In the genomic region with DNA sequence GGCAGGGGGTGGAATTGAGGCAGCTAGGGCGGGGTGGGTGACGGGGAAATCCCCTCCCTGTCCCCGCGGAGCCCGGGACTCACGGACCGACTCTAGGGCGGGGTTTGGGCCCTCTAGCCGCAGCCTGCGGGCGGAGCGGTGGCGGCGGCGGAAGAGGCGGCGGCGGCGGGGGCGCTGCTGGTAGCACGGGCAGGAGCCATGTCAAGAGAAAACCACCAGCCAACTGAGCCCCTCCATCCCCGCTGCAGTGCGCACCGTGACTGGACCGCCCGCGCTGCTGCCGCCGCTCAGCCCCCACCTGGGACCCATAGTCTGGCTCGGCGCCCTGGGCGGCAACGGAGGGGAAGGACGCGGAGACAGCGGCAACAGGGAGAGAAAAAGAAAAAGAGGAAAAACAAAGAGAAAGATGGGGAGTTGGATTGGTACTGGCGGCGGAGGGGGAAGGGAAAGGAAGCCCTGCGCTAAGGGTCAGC, we compare ENCODE assay signal across 1 cellular context.
TF ChIP-seq lines count a peak whose summit lies in the region.

No MANE protein-coding gene starts in this region.

TF ChIP-seq in HepG2, 621 proteins besides CTCF, POLR2A, EP300 and RAD21 (continued from another document and continues in another):
- TF ChIP-seq REPIN1 (CRISPR knock-in tag; IDR thresholded peaks at IDR 0.05; ENCODE audit: borderline replicate concordance, low read depth) (no peak), ZNF883 (CRISPR knock-in tag; IDR thresholded peaks at IDR 0.05; ENCODE audit: not compliant biosample characterization) (no peak), ZNF839 (CRISPR knock-in tag; IDR thresholded peaks at IDR 0.05; ENCODE audit: borderline replicate concordance) (no peak), ZC3H13 (CRISPR knock-in tag; IDR thresholded peaks at IDR 0.05) (peak; percentile 90), TMF1 (CRISPR knock-in tag; IDR thresholded peaks at IDR 0.05; ENCODE audit: low read depth) (peak; percentile 23; the same call in 1 of the 2 replicates), ZNF879 (CRISPR knock-in tag; IDR thresholded peaks at IDR 0.05) (no peak), SRSF4 (IDR thresholded peaks at IDR 0.05; ENCODE audit: low read depth, low read length, poor library complexity, severe bottlenecking) (no peak), BHLHE40 (IDR thresholded peaks at IDR 0.05; ENCODE audit: low read length) (no peak), GLI4 (CRISPR knock-in tag; IDR thresholded peaks at IDR 0.05; ENCODE audit: borderline replicate concordance) (no peak), CBX1 (IDR thresholded peaks at IDR 0.05; ENCODE audit: low read depth) (no peak), PCBP1 (IDR thresholded peaks at IDR 0.05; ENCODE audit: borderline replicate concordance, low read depth, low read length) (0 out of 2 replicates have a peak, but pooled peaks have one; percentile 7), TP53 (CRISPR knock-in tag; conservative IDR thresholded peaks at IDR 0.05) (no peak), TCF7 (IDR thresholded peaks at IDR 0.05; ENCODE audit: low read depth) (no peak), TARDBP (CRISPR knock-in tag; IDR thresholded peaks at IDR 0.05) (no peak), ZNF577 (CRISPR knock-in tag; IDR thresholded peaks at IDR 0.05; ENCODE audit: borderline replicate concordance, low read depth) (no peak), GATA4 (IDR thresholded peaks at IDR 0.05; ENCODE audit: borderline replicate concordance, low read depth) (no peak), ZNF569 (CRISPR knock-in tag; IDR thresholded peaks at IDR 0.05; ENCODE audit: borderline replicate concordance) (no peak), KAT8 (CRISPR knock-in tag; IDR thresholded peaks at IDR 0.05) (no peak), FOXC1 (CRISPR knock-in tag; IDR thresholded peaks at IDR 0.05; ENCODE audit: borderline replicate concordance) (no peak), ZNF644 (CRISPR knock-in tag; IDR thresholded peaks at IDR 0.05; ENCODE audit: low read depth) (no peak), RBM22 (optimal IDR thresholded peaks at IDR 0.05; ENCODE audit: low read length) (peak; percentile 81), FOXK1 (CRISPR knock-in tag; IDR thresholded peaks at IDR 0.05; ENCODE audit: borderline replicate concordance, low read depth) (no peak), ZSCAN30 (CRISPR knock-in tag; IDR thresholded peaks at IDR 0.05) (no peak), ZBTB21 (CRISPR knock-in tag; IDR thresholded peaks at IDR 0.05) (no peak), HOXA5 (CRISPR knock-in tag; IDR thresholded peaks at IDR 0.05) (no peak), ZNF17 (CRISPR knock-in tag; IDR thresholded peaks at IDR 0.05) (no peak), SCMH1 (CRISPR knock-in tag; IDR thresholded peaks at IDR 0.05; ENCODE audit: borderline replicate concordance) (no peak), ZSCAN9 (CRISPR knock-in tag; IDR thresholded peaks at IDR 0.05; ENCODE audit: borderline replicate concordance) (no peak)
- TF ChIP-seq, protein P1, sequence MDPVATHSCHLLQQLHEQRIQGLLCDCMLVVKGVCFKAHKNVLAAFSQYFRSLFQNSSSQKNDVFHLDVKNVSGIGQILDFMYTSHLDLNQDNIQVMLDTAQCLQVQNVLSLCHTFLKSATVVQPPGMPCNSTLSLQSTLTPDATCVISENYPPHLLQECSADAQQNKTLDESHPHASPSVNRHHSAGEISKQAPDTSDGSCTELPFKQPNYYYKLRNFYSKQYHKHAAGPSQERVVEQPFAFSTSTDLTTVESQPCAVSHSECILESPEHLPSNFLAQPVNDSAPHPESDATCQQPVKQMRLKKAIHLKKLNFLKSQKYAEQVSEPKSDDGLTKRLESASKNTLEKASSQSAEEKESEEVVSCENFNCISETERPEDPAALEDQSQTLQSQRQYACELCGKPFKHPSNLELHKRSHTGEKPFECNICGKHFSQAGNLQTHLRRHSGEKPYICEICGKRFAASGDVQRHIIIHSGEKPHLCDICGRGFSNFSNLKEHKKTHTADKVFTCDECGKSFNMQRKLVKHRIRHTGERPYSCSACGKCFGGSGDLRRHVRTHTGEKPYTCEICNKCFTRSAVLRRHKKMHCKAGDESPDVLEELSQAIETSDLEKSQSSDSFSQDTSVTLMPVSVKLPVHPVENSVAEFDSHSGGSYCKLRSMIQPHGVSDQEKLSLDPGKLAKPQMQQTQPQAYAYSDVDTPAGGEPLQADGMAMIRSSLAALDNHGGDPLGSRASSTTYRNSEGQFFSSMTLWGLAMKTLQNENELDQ (CRISPR knock-in tag; IDR thresholded peaks at IDR 0.05; ENCODE audit: borderline replicate concordance): no peak
- TF ChIP-seq, protein P2, sequence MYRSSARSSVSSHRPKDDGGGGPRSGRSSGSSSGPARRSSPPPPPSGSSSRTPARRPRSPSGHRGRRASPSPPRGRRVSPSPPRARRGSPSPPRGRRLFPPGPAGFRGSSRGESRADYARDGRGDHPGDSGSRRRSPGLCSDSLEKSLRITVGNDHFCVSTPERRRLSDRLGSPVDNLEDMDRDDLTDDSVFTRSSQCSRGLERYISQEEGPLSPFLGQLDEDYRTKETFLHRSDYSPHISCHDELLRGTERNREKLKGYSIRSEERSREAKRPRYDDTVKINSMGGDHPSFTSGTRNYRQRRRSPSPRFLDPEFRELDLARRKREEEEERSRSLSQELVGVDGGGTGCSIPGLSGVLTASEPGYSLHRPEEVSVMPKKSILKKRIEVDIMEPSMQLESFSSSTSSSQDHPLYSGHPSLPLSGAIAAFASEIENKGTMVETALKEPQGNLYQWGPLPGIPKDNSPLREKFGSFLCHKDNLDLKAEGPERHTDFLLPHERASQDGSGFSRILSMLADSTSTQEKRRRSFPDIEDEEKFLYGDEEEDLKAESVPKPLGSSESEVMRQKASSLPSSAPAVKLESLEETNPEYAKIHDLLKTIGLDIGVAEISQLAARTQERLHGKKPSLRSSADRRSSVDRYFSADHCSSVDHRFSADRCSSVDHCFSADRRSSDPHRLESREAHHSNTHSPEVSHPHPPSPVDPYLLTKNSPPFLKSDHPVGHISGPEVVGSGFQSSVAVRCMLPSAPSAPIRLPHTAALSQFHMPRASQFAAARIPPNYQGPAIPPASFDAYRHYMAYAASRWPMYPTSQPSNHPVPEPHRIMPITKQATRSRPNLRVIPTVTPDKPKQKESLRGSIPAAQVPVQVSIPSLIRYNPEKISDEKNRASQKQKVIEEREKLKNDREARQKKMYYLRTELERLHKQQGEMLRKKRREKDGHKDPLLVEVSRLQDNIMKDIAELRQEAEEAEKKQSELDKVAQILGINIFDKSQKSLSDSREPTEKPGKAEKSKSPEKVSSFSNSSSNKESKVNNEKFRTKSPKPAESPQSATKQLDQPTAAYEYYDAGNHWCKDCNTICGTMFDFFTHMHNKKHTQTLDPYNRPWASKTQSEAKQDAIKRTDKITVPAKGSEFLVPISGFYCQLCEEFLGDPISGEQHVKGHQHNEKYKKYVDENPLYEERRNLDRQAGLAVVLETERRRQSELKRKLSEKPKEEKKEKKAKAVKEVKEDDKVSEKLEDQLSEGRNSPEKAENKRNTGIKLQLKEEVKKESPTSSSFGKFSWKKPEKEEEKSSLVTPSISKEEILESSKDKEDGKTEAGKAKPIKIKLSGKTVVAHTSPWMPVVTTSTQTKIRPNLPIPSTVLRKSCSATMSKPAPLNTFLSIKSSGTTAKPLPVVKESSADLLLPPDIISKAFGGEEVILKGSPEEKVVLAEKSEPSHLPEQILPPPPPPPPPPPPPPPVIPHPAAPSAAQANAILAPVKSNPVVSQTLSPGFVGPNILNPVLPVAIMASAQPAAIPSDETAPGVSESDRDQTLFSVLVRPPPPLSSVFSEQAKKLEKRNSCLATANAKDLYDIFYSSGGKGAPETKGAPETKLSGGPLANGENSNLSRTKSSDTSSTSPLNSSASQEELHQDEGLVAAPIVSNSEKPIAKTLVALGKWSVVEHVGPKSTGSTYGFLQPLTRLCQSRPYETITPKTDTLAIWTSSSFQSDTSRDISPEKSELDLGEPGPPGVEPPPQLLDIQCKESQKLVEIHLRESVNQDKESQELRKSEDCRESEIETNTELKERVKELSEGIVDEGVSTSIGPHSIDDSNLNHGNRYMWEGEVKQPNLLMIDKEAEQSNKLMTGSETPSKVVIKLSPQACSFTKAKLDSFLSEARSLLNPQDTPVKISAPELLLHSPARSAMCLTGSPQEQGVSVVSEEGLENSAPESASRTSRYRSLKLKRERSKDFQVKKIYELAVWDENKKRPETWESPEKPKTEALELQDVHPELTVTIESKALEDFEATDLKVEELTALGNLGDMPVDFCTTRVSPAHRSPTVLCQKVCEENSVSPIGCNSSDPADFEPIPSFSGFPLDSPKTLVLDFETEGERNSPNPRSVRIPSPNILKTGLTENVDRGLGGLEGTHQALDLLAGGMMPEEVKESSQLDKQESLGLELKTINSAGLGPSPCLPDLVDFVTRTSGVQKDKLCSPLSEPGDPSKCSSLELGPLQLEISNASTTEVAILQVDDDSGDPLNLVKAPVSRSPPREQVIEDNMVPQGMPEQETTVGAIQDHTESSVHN (CRISPR knock-in tag; IDR thresholded peaks at IDR 0.05): no peak
- TF ChIP-seq, protein P3, sequence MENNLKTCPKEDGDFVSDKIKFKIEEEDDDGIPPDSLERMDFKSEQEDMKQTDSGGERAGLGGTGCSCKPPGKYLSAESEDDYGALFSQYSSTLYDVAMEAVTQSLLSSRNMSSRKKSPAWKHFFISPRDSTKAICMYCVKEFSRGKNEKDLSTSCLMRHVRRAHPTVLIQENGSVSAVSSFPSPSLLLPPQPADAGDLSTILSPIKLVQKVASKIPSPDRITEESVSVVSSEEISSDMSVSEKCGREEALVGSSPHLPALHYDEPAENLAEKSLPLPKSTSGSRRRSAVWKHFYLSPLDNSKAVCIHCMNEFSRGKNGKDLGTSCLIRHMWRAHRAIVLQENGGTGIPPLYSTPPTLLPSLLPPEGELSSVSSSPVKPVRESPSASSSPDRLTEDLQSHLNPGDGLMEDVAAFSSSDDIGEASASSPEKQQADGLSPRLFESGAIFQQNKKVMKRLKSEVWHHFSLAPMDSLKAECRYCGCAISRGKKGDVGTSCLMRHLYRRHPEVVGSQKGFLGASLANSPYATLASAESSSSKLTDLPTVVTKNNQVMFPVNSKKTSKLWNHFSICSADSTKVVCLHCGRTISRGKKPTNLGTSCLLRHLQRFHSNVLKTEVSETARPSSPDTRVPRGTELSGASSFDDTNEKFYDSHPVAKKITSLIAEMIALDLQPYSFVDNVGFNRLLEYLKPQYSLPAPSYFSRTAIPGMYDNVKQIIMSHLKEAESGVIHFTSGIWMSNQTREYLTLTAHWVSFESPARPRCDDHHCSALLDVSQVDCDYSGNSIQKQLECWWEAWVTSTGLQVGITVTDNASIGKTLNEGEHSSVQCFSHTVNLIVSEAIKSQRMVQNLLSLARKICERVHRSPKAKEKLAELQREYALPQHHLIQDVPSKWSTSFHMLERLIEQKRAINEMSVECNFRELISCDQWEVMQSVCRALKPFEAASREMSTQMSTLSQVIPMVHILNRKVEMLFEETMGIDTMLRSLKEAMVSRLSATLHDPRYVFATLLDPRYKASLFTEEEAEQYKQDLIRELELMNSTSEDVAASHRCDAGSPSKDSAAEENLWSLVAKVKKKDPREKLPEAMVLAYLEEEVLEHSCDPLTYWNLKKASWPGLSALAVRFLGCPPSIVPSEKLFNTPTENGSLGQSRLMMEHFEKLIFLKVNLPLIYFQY (CRISPR knock-in tag; IDR thresholded peaks at IDR 0.05; ENCODE audit: borderline replicate concordance): no peak; the same call in 1 of the 2 replicates
- TF ChIP-seq, protein P4, sequence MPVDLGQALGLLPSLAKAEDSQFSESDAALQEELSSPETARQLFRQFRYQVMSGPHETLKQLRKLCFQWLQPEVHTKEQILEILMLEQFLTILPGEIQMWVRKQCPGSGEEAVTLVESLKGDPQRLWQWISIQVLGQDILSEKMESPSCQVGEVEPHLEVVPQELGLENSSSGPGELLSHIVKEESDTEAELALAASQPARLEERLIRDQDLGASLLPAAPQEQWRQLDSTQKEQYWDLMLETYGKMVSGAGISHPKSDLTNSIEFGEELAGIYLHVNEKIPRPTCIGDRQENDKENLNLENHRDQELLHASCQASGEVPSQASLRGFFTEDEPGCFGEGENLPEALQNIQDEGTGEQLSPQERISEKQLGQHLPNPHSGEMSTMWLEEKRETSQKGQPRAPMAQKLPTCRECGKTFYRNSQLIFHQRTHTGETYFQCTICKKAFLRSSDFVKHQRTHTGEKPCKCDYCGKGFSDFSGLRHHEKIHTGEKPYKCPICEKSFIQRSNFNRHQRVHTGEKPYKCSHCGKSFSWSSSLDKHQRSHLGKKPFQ (CRISPR knock-in tag; IDR thresholded peaks at IDR 0.05; ENCODE audit: insufficient replicate concordance): no peak
- TF ChIP-seq, protein P5, sequence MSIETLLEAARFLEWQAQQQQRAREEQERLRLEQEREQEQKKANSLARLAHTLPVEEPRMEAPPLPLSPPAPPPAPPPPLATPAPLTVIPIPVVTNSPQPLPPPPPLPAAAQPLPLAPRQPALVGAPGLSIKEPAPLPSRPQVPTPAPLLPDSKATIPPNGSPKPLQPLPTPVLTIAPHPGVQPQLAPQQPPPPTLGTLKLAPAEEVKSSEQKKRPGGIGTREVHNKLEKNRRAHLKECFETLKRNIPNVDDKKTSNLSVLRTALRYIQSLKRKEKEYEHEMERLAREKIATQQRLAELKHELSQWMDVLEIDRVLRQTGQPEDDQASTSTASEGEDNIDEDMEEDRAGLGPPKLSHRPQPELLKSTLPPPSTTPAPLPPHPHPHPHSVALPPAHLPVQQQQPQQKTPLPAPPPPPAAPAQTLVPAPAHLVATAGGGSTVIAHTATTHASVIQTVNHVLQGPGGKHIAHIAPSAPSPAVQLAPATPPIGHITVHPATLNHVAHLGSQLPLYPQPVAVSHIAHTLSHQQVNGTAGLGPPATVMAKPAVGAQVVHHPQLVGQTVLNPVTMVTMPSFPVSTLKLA (IDR thresholded peaks at IDR 0.05): no peak
- TF ChIP-seq, protein P6, sequence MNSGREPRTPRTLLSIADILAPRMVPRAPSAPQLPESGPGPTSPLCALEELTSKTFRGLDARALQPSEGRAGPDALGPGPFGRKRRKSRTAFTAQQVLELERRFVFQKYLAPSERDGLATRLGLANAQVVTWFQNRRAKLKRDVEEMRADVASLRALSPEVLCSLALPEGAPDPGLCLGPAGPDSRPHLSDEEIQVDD (CRISPR knock-in tag; IDR thresholded peaks at IDR 0.05; ENCODE audit: borderline replicate concordance): no peak
- TF ChIP-seq, protein P7, sequence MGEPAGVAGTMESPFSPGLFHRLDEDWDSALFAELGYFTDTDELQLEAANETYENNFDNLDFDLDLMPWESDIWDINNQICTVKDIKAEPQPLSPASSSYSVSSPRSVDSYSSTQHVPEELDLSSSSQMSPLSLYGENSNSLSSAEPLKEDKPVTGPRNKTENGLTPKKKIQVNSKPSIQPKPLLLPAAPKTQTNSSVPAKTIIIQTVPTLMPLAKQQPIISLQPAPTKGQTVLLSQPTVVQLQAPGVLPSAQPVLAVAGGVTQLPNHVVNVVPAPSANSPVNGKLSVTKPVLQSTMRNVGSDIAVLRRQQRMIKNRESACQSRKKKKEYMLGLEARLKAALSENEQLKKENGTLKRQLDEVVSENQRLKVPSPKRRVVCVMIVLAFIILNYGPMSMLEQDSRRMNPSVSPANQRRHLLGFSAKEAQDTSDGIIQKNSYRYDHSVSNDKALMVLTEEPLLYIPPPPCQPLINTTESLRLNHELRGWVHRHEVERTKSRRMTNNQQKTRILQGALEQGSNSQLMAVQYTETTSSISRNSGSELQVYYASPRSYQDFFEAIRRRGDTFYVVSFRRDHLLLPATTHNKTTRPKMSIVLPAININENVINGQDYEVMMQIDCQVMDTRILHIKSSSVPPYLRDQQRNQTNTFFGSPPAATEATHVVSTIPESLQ (CRISPR knock-in tag; conservative IDR thresholded peaks at IDR 0.05): no peak
- TF ChIP-seq, protein P8, sequence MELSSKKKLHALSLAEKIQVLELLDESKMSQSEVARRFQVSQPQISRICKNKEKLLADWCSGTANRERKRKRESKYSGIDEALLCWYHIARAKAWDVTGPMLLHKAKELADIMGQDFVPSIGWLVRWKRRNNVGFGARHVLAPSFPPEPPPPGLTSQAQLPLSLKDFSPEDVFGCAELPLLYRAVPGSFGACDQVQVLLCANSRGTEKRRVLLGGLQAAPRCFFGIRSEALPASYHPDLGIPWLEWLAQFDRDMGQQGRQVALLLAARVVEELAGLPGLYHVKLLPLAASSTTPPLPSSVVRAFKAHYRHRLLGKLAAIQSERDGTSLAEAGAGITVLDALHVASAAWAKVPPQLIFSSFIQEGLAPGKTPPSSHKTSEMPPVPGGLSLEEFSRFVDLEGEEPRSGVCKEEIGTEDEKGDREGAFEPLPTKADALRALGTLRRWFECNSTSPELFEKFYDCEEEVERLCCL (CRISPR knock-in tag; IDR thresholded peaks at IDR 0.05; ENCODE audit: borderline replicate concordance): no peak
